10 cellular contexts compared by ENCODE assay signal in the genomic region with DNA sequence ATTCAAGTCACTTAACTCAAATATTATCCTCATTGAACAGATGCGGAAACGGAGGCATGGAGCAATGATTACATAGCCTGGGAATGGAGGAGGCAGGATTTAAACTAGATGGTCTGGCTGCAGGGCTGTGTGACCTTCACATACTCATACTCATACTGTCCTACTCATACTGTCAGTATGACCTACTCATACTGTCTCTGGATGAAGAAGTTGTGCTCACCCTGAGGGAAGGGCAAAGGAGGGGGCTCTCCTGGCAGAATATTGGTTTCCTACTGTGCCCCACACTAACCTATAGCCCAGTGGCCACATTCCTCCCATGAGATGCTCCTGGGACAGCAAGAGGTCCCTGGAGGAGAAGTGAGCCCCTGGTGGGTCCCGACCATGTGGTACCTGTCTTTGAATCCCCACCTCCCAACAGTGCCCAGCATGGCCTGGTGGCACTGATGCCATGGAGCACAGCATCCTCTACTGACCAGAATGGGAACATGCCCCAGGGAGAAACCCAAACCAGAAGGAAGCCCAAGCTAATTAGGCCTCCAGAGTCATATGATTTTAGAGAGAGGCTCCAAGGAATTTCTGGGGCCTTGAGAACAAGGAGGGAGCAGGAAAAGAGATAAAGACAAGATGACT.
A peak's percentile ranks its signal among the peaks of the same experiment; 100 is the strongest.
DNase-seq lines count a peak whose midpoint lies in the region; ATAC-seq and TF ChIP-seq lines count a peak whose summit lies in the region.
"Had no signal": no experiment of that assay in that cellular context is flagged by ENCODE, and none has a peak within 500 bp of the region (broad histone marks: within the 10 kb centered on the region; RNA-seq: fewer than 3 reads in every experiment).

No MANE protein-coding gene starts in this region.

- no peak overlapping the region for H3K18ac ChIP-seq in mesenchymal stem cell (ENCODE audit: low read depth in 1 of 2, low read length in 2 of 2)

- no peak overlapping the region for H3K4me3 Mint-ChIP-seq in chondrocyte (ENCODE audit: unreplicated experiment)
- H3K4me3 Mint-ChIP-seq: B cell had no signal

- no peak overlapping the region for H2AK5ac ChIP-seq in mesenchymal stem cell (ENCODE audit: low read length, severe bottlenecking)

- H4K8ac ChIP-seq in mesenchymal stem cell (ENCODE audit: low read length) = no peak overlapping the region

- H2BK5ac ChIP-seq in mesenchymal stem cell (ENCODE audit: low read depth, low read length, poor library complexity, severe bottlenecking) = no peak overlapping the region

- peaks cover 48% of the 10 kb centered on the region for H3K27me3 Mint-ChIP-seq in chondrocyte (ENCODE audit: low read depth)

- H2BK15ac ChIP-seq in mesenchymal stem cell (ENCODE audit: low read depth, poor library complexity, severe bottlenecking) = no peak overlapping the region

- no peak overlapping the region for H3K23ac ChIP-seq in mesenchymal stem cell (ENCODE audit: low read length in 2 of 2)

- DNase-seq in NCI-H748 (lab: John Stamatoyannopoulos, UW; ENCODE audit: unreplicated experiment) (peak; percentile 67), NCI-H748 treated with DMSO at 0.1 percent for 48 hours (lab: John Stamatoyannopoulos, UW) (no peak), NCI-H1436 treated with DMSO at 0.1 percent for 48 hours (lab: John Stamatoyannopoulos, UW) (peak; percentile 63), chondrocyte (ENCODE audit: low spot score) (no peak), psoas muscle (peak in 1 of 2 donors; percentile 12), mesenchymal stem cell (no peak), NCI-H524 treated with DMSO at 0.1 percent for 48 hours (lab: John Stamatoyannopoulos, UW) (no peak), cortex of kidney (lab: John Stamatoyannopoulos, UW) (no peak)

- no peak overlapping the region for H3K4me2 ChIP-seq in mesenchymal stem cell (ENCODE audit: low read length, poor library complexity, severe bottlenecking)

- H3K27ac Mint-ChIP-seq in chondrocyte (ENCODE audit: unreplicated experiment) = no peak overlapping the region
- H3K27ac Mint-ChIP-seq: B cell had no signal

- H3K9me3 ChIP-seq in psoas muscle (no peaks in the 10 kb centered on the region), mesenchymal stem cell (ENCODE audit: control insufficient read depth, low read length) (peaks cover 8% of the 10 kb centered on the region)

- H3K27me3 ChIP-seq in psoas muscle (ENCODE audit: insufficient read depth in 3 of 3, low read length in 2 of 3) (peaks cover 0 to 4% (median 0%) of the 10 kb centered on the region in 3 donors), mesenchymal stem cell (ENCODE audit: control insufficient read depth in 1 of 2, insufficient read depth in 1 of 2, low read length in 2 of 2) (peaks cover 0 to 77% of the 10 kb centered on the region in 2 experiments)

- H3K4me3 ChIP-seq in psoas muscle = no peak overlapping the region
- H3K4me3 ChIP-seq in mesenchymal stem cell (ENCODE audit: insufficient read depth in 1 of 2, low read depth in 1 of 2, low read length in 2 of 2) = no peak overlapping the region
- H3K4me3 ChIP-seq: skin epidermis had no signal

- H3K79me1 ChIP-seq in mesenchymal stem cell (replicated peaks; ENCODE audit: low read length, poor library complexity, severe bottlenecking) = no peaks in the 10 kb centered on the region

- intact Hi-C loops in psoas muscle (cut with DNase I) = no loop called here

- no peak overlapping the region for H3K4ac ChIP-seq in mesenchymal stem cell (ENCODE audit: low read depth in 1 of 2, low read length in 2 of 2)

- no peak for ATAC-seq in psoas muscle

- H3K14ac ChIP-seq in mesenchymal stem cell (ENCODE audit: low read length in 2 of 2) = no peak overlapping the region

- H2AFZ ChIP-seq in mesenchymal stem cell (ENCODE audit: low read depth, low read length) = no peak overlapping the region

- no peak overlapping the region for H3K9ac ChIP-seq in mesenchymal stem cell (ENCODE audit: low read length)

- H3K4me1 ChIP-seq in psoas muscle = no peaks in the 10 kb centered on the region
- H3K4me1 ChIP-seq in mesenchymal stem cell (ENCODE audit: control insufficient read depth, insufficient read depth, low read depth, low read length) = no peaks in the 10 kb centered on the region

- no peaks in the 10 kb centered on the region for H3K4me1 Mint-ChIP-seq in chondrocyte (ENCODE audit: low read depth)
- H3K4me1 Mint-ChIP-seq: B cell had no signal

- peaks cover 7% of the 10 kb centered on the region for H3K9me3 Mint-ChIP-seq in chondrocyte (ENCODE audit: low read depth)

- WGBS in psoas muscle, 3 donors = 69 to 82% (median 70%) methylated on average over 3 of the region's 3 CpGs
- WGBS in mesenchymal stem cell = 64% methylated on average over 3 of the region's 3 CpGs

- TF ChIP-seq CTCF in chondrocyte (IDR thresholded peaks at IDR 0.05) = peak; percentile 71
- TF ChIP-seq CTCF in psoas muscle (IDR thresholded peaks at IDR 0.05) = peak; percentile 12

- H3K27ac ChIP-seq in psoas muscle = no peak overlapping the region
- H3K27ac ChIP-seq in mesenchymal stem cell (ENCODE audit: low read length, poor library complexity, severe bottlenecking) = no peak overlapping the region
- H3K27ac ChIP-seq: skin epidermis had no signal

- no peak overlapping the region for H4K91ac ChIP-seq in mesenchymal stem cell (ENCODE audit: low read length)

- peaks cover 2% of the 10 kb centered on the region for H3K36me3 Mint-ChIP-seq in chondrocyte (ENCODE audit: low read depth)

- no peak overlapping the region for H2BK12ac ChIP-seq in mesenchymal stem cell (ENCODE audit: low read length in 2 of 2)

- no peak overlapping the region for H2BK120ac ChIP-seq in mesenchymal stem cell (ENCODE audit: low read depth, low read length)

- H3K36me3 ChIP-seq in psoas muscle (ENCODE audit: insufficient read depth in 1 of 2, low read depth in 1 of 2) = no peaks in the 10 kb centered on the region
- H3K36me3 ChIP-seq in mesenchymal stem cell (ENCODE audit: control insufficient read depth in 1 of 2, insufficient read depth in 2 of 2, low read depth in 1 of 2, low read length in 2 of 2) = no peaks in the 10 kb centered on the region

Comparison
In these comparisons a context has a peak if more than half of its experiments do, and no peak if none do; other contexts are left out.
1. DNase-seq: peak in NCI-H748 (single experiment) and NCI-H1436 treated with DMSO at 0.1 percent for 48 hours (single experiment); none in NCI-H748 treated with DMSO at 0.1 percent for 48 hours (single experiment), chondrocyte (single experiment), mesenchymal stem cell (single experiment), NCI-H524 treated with DMSO at 0.1 percent for 48 hours (single experiment) and cortex of kidney (single experiment).